ENCODE assay signal across 8 cellular contexts in genomic region chr14:99982449-99983250, GRCh38.
DNase-seq lines count a peak whose midpoint lies in the region; ATAC-seq and TF ChIP-seq lines count a peak whose summit lies in the region.

No MANE protein-coding gene starts in this region.

- intact Hi-C loops in PC-9 (cut with micrococcal nuclease; ENCODE audit: unreplicated experiment) (loop anchor here (1.0 to 2.0 kb wide), 3 partner anchors 126 to 210 kb away; no protein-coding TSS in a partner anchor), upper lobe of right lung (cut with DNase I) (loop anchor here (5.0 to 10.0 kb wide), 2 partner anchors 122 to 210 kb away; no protein-coding TSS in a partner anchor)

- peak; percentile 94 to 97 for ATAC-seq in CD4-positive, CD25-positive, alpha-beta regulatory T cell (ENCODE audit: low read depth in 2 of 2)
- peak; percentile 75 for ATAC-seq in GM19455 (IDR thresholded peaks at IDR 0.05; ENCODE audit: unreplicated experiment)
- peak; percentile 99 for ATAC-seq in upper lobe of right lung

- no peak overlapping the region for H3K4me2 ChIP-seq in PC-9

- H2AFZ ChIP-seq in PC-9: no peak overlapping the region

- H3K9me3 ChIP-seq in CD4-positive, CD25-positive, alpha-beta regulatory T cell (ENCODE audit: control insufficient read depth in 2 of 2, low read length in 2 of 2): no peaks in the 10 kb centered on the region
- H3K9me3 ChIP-seq in PC-9 (ENCODE audit: insufficient read depth, low read depth) (no peaks in the 10 kb centered on the region), upper lobe of right lung (no peaks in the 10 kb centered on the region)

- no peaks in the 10 kb centered on the region for H3K79me2 ChIP-seq in PC-9 (ENCODE audit: low read depth)

- H3K4me1 Mint-ChIP-seq in CD4-positive, CD25-positive, alpha-beta regulatory T cell: peaks cover 0 to 14% (median 3%) of the 10 kb centered on the region in 4 donors

- peaks cover 4% of the 10 kb centered on the region for H3K4me1 ChIP-seq in CD4-positive, CD25-positive, alpha-beta regulatory T cell (ENCODE audit: control insufficient read depth, insufficient read depth, low read length, poor library complexity, severe bottlenecking)
- no peaks in the 10 kb centered on the region for H3K4me1 ChIP-seq in PC-9 (replicated peaks; ENCODE audit: insufficient read depth)
- no peaks in the 10 kb centered on the region for H3K4me1 ChIP-seq in upper lobe of right lung

- no TSS peak for BruUV-seq in PC-9 (replicated peaks; lab: Mats Ljungman, UMichigan)

- H3K4me3 Mint-ChIP-seq in CD4-positive, CD25-positive, alpha-beta regulatory T cell: no peak overlapping the region

- H3K36me3 Mint-ChIP-seq in CD4-positive, CD25-positive, alpha-beta regulatory T cell: no peaks in the 10 kb centered on the region

- no peaks in the 10 kb centered on the region for H3K27me3 Mint-ChIP-seq in CD4-positive, CD25-positive, alpha-beta regulatory T cell

- H3K9me3 Mint-ChIP-seq in CD4-positive, CD25-positive, alpha-beta regulatory T cell: no peaks in the 10 kb centered on the region

- H3F3A ChIP-seq in PC-9 (ENCODE audit: insufficient read depth, low read depth): no peaks in the 10 kb centered on the region; the same call in 1 of the 2 replicates

- H3K36me3 ChIP-seq in CD4-positive, CD25-positive, alpha-beta regulatory T cell (ENCODE audit: control insufficient read depth, insufficient read depth, low read length): no peaks in the 10 kb centered on the region
- no peaks in the 10 kb centered on the region for H3K36me3 ChIP-seq in PC-9 (ENCODE audit: low read depth)
- no peaks in the 10 kb centered on the region for H3K36me3 ChIP-seq in upper lobe of right lung

- H3K27ac Mint-ChIP-seq in CD4-positive, CD25-positive, alpha-beta regulatory T cell: peak overlapping the region in 1 of 3 donors; percentile 25

- no peak overlapping the region for H3K27ac ChIP-seq in CD4-positive, CD25-positive, alpha-beta regulatory T cell (ENCODE audit: insufficient read depth, low read length, poor library complexity, severe bottlenecking)
- H3K27ac ChIP-seq in PC-9: no peak overlapping the region
- no peak overlapping the region for H3K27ac ChIP-seq in upper lobe of right lung

- H4K20me1 ChIP-seq in PC-9 (ENCODE audit: insufficient read depth): no peaks in the 10 kb centered on the region

- no peaks in the 10 kb centered on the region for H3K27me3 ChIP-seq in CD4-positive, CD25-positive, alpha-beta regulatory T cell (ENCODE audit: control insufficient read depth, insufficient read depth, low read length)
- H3K27me3 ChIP-seq in PC-9 (ENCODE audit: insufficient read depth, low read depth): no peaks in the 10 kb centered on the region
- H3K27me3 ChIP-seq in upper lobe of right lung: no peaks in the 10 kb centered on the region

- H3K9me2 ChIP-seq in PC-9 (ENCODE audit: insufficient read depth): no peaks in the 10 kb centered on the region

- TF ChIP-seq CTCF in PC-9 (conservative IDR thresholded peaks at IDR 0.05): peak; percentile 87
- TF ChIP-seq CTCF in upper lobe of right lung (IDR thresholded peaks at IDR 0.05): peak; percentile 89

- DNase-seq in CD4-positive, CD25-positive, alpha-beta regulatory T cell: peak; percentile 46 to 76 (median 73)
- peak; percentile 79 for DNase-seq in KBM-7
- DNase-seq in PC-9: peak in 1 of 2 experiments; percentile 11
- peak; percentile 59 to 70 for DNase-seq in activated T-cell treated with anti-CD3 and anti-CD28 coated beads, Interleukin-2, amount 50 U/mL, for 48 hours
- peak; percentile 83 for DNase-seq in fibroblast of peridontal ligament (ENCODE audit: extremely low read depth)
- peak; percentile 35 for DNase-seq in occipital lobe (lab: John Stamatoyannopoulos, UW)
- no peak for DNase-seq in upper lobe of right lung

- POLR2A ChIA-PET in PC-9 (lab: Charles Lee; ENCODE audit: unreplicated experiment): no interaction called here

- in situ Hi-C loops in KBM-7 (cut with MboI; ENCODE audit: low pct_unique_long_range_greater_than_20kb, low sequenced_read_pairs): no loop called here

- CTCF ChIA-PET in PC-9 (lab: Charles Lee): no interaction called here

- no peak overlapping the region for H3K4me3 ChIP-seq in CD4-positive, CD25-positive, alpha-beta regulatory T cell (ENCODE audit: low read depth, low read length)
- H3K4me3 ChIP-seq in PC-9 (no peak overlapping the region), upper lobe of right lung (no peak overlapping the region)
